Comparison of ENCODE assay signal across 20 cellular contexts in genomic region chr6:116022841-116023380, GRCh38. TPM values are rescaled to one million over a fixed set of nuclear protein-coding genes. Genes with fewer than 3 reads are reported as not detected.
"Had no signal": no experiment of that assay in that cellular context is flagged by ENCODE, and none has a peak within 500 bp of the region (broad histone marks: within the 10 kb centered on the region; RNA-seq: fewer than 3 reads in every experiment).

No MANE protein-coding gene starts in this region.

- H3K27me3 ChIP-seq: brain microvascular endothelial cell, right lobe of liver, tibial nerve had no signal

- H3K27ac ChIP-seq: brain microvascular endothelial cell, right lobe of liver, tibial nerve, VCaP had no signal

- FAIRE-seq: astrocyte, endothelial cell of umbilical vein, TTC549 had no signal

- H3K36me3 ChIP-seq: brain microvascular endothelial cell, right lobe of liver, tibial nerve had no signal

- H3K4me1 ChIP-seq: tibial nerve had no signal

- DNase-seq: activated CD4-positive, alpha-beta T cell treated with anti-CD3 and anti-CD28 coated beads for 4 hours; activated CD4-positive, alpha-beta T cell treated with anti-CD3 and anti-CD28 coated beads, Interleukin-2, amount 50 U/mL, for 4 hours; activated naive CD4-positive, alpha-beta T cell treated with anti-CD3 and anti-CD28 coated beads, Interleukin-2, amount 10 ng/mL, durations not matched to agents 7 days and 5 days; activated naive CD8-positive, alpha-beta T cell treated with anti-CD3 and anti-CD28 coated beads, Interleukin-2, amount 10 ng/mL, durations not matched to agents 7 days and 5 days; activated T-cell treated with anti-CD3 and anti-CD28 coated beads for 4 hours; activated T-cell treated with anti-CD3 and anti-CD28 coated beads, Interleukin-2, amount 50 U/mL, for 72 hours; amniotic stem cell; brain microvascular endothelial cell; caudate nucleus; foreskin melanocyte; left ventricle myocardium superior; right lobe of liver; stimulated activated CD4-positive, alpha-beta T cell treated with anti-CD3 and anti-CD28 coated beads, Interleukin-2, amount 100 ng/mL, for 48 hours; stimulated activated naive CD4-positive, alpha-beta T cell treated with Interleukin-2 at 50 U/mL for 16 hours; T-helper 9 cell had no signal

- H3K4me3 ChIP-seq: right lobe of liver, tibial nerve had no signal

- H3K9me3 ChIP-seq: right lobe of liver, tibial nerve had no signal

RNA-seq across cellular contexts. Expression of gene FRK, which starts 37.8 kb away (rescaled TPM):
- total RNA-seq: endothelial cell of umbilical vein had no signal
